ENCODE assay signal across 8 cellular contexts in the genomic region with DNA sequence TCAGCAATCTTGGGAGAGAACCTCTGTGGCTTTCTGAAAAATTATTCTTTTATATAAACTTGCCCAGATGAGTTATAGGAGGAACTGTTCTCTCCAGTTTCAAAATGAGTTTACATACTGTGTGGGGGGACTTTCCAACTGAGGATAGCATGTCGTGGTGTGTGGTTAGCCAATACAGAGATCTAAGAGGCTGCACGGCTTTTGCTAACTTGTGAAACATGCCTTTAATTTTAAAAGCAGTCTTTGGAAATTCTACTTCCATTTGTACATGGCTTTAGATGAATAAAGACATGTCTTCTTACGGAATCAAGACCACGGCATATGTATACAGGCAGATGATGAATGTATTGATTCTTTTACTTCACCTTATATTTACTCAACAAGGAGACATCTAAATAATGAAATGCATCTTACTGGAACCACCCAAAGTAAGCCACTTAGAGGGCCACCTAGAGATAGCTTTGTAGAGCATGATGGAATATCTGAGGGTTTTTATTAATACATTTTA. TPM values are rescaled to one million over a fixed set of nuclear protein-coding genes. Genes with fewer than 3 reads are reported as not detected.
A peak's percentile ranks its signal among the peaks of the same experiment; 100 is the strongest.
DNase-seq lines count a peak whose midpoint lies in the region; ATAC-seq, FAIRE-seq and TF ChIP-seq lines count a peak whose summit lies in the region.

No MANE protein-coding gene starts in this region.

- TF ChIP-seq CTCF in activated CD8-positive, alpha-beta T cell treated with anti-CD3 and anti-CD28 coated beads for 36 hours (IDR thresholded peaks at IDR 0.05) = no peak
- TF ChIP-seq CTCF in A673 (conservative IDR thresholded peaks at IDR 0.05; ENCODE audit: low read depth, low read length) = no peak
- TF ChIP-seq CTCF in kidney (IDR thresholded peaks at IDR 0.05; ENCODE audit: borderline replicate concordance, extremely low read depth, insufficient read depth) = no peak

- no peaks in the 10 kb centered on the region for H3K27me3 Mint-ChIP-seq in activated CD8-positive, alpha-beta T cell treated with anti-CD3 and anti-CD28 coated beads for 36 hours
- H3K27me3 Mint-ChIP-seq in naive thymus-derived CD8-positive, alpha-beta T cell = no peaks in the 10 kb centered on the region

- peak; percentile 88 for ATAC-seq in HG03378 (IDR thresholded peaks at IDR 0.05; ENCODE audit: unreplicated experiment)
- ATAC-seq in activated CD8-positive, alpha-beta T cell treated with anti-CD3 and anti-CD28 coated beads for 36 hours = peak; percentile 87
- peak; percentile 97 to 100 for ATAC-seq in naive thymus-derived CD8-positive, alpha-beta T cell

- POLR2A ChIA-PET in activated CD8-positive, alpha-beta T cell treated with anti-CD3 and anti-CD28 coated beads for 36 hours (lab: Charles Lee) = interaction anchor here (0.6 to 1.5 kb wide), 5 partner anchors 11 to 182 kb away, joined by 3 to 4 read pairs (median 3); no protein-coding TSS in a partner anchor
- POLR2A ChIA-PET in naive thymus-derived CD8-positive, alpha-beta T cell (lab: Charles Lee) = no interaction called here
- POLR2A ChIA-PET in A673 (lab: Charles Lee; ENCODE audit: low non-redundant PET) = no interaction called here

- no peak overlapping the region for H3K4me3 ChIP-seq in A673 (ENCODE audit: low read depth, low read length, poor library complexity, severe bottlenecking)
- no peak overlapping the region for H3K4me3 ChIP-seq in kidney (ENCODE audit: low read length in 2 of 2)

- no peaks in the 10 kb centered on the region for H3K27me3 ChIP-seq in A673 (replicated peaks; ENCODE audit: insufficient read depth, low read depth, low read length, poor library complexity)

- H3K9me3 Mint-ChIP-seq in activated CD8-positive, alpha-beta T cell treated with anti-CD3 and anti-CD28 coated beads for 36 hours = no peaks in the 10 kb centered on the region
- H3K9me3 Mint-ChIP-seq in naive thymus-derived CD8-positive, alpha-beta T cell = no peaks in the 10 kb centered on the region

- FAIRE-seq in kidney (lab: Jason Lieb, UNC) = no peak

- CTCF ChIA-PET in activated CD8-positive, alpha-beta T cell treated with anti-CD3 and anti-CD28 coated beads for 36 hours (lab: Charles Lee) = interaction anchor here (1.1 to 1.9 kb wide), 3 partner anchors 35 to 181 kb away, joined by 3 to 4 read pairs (median 3); no protein-coding TSS in a partner anchor
- CTCF ChIA-PET in A673 (lab: Charles Lee) = no interaction called here

- H3K36me3 Mint-ChIP-seq in activated CD8-positive, alpha-beta T cell treated with anti-CD3 and anti-CD28 coated beads for 36 hours (ENCODE audit: low read depth) = peaks cover 31% of the 10 kb centered on the region
- H3K36me3 Mint-ChIP-seq in naive thymus-derived CD8-positive, alpha-beta T cell = peaks cover 0 to 7% (median 2%) of the 10 kb centered on the region in 3 donors

- no peaks in the 10 kb centered on the region for H3K4me1 ChIP-seq in A673 (ENCODE audit: insufficient read depth, low read length, poor library complexity, severe bottlenecking)
- no peaks in the 10 kb centered on the region for H3K4me1 ChIP-seq in kidney (ENCODE audit: control insufficient read depth in 1 of 2, insufficient read depth in 1 of 2, low read depth in 1 of 2, low read length in 2 of 2)

- DNase-seq in stimulated activated CD4-positive, alpha-beta T cell treated with anti-CD3 and anti-CD28 coated beads, Interleukin-15, amount 100 ng/mL, for 24 hours = peak; percentile 61
- no peak for DNase-seq in stimulated activated CD4-positive, alpha-beta T cell treated with anti-CD3 and anti-CD28 coated beads, Interleukin-12 subunit alpha, Interleukin-12 subunit beta, amount 100 ng/mL, for 4 hours
- peak; percentile 85 for DNase-seq in activated CD8-positive, alpha-beta T cell treated with anti-CD3 and anti-CD28 coated beads for 36 hours
- peak; percentile 22 to 85 (median 68) for DNase-seq in naive thymus-derived CD8-positive, alpha-beta T cell
- DNase-seq in A673 (ENCODE audit: low spot score) (no peak), kidney (no peak), GM19240 (ENCODE audit: insufficient read length, low spot score) (no peak)

- H3K9ac ChIP-seq in kidney (ENCODE audit: low read length in 2 of 2) = no peak overlapping the region

- intact Hi-C loops in activated CD8-positive, alpha-beta T cell treated with anti-CD3 and anti-CD28 coated beads for 36 hours (cut with micrococcal nuclease) = loop anchor here (5.0 kb wide), 2 partner anchors 40 to 340 kb away; partner anchors contain the start of gene HIVEP1
- intact Hi-C loops in A673 (cut with micrococcal nuclease; ENCODE audit: unreplicated experiment) = no loop called here
- intact Hi-C loops in kidney (cut with DNase I) = no loop called here

- H3K27ac Mint-ChIP-seq in activated CD8-positive, alpha-beta T cell treated with anti-CD3 and anti-CD28 coated beads for 36 hours = peak overlapping the region; percentile 90
- peak overlapping the region; percentile 80 to 96 (median 88) for H3K27ac Mint-ChIP-seq in naive thymus-derived CD8-positive, alpha-beta T cell

- no TSS peak for BruUV-seq in A673 (replicated peaks; lab: Mats Ljungman, UMichigan)

- H3K4me3 Mint-ChIP-seq in activated CD8-positive, alpha-beta T cell treated with anti-CD3 and anti-CD28 coated beads for 36 hours = peak overlapping the region; percentile 66
- H3K4me3 Mint-ChIP-seq in naive thymus-derived CD8-positive, alpha-beta T cell = peak overlapping the region; percentile 29 to 79 (median 69)

- H3K36me3 ChIP-seq in A673 (ENCODE audit: insufficient read depth, low read length, poor library complexity, severe bottlenecking) (no peaks in the 10 kb centered on the region), kidney (ENCODE audit: control insufficient read depth in 1 of 2, insufficient read depth in 2 of 2, low read length in 2 of 2) (no peaks in the 10 kb centered on the region)

- H3K4me1 Mint-ChIP-seq in activated CD8-positive, alpha-beta T cell treated with anti-CD3 and anti-CD28 coated beads for 36 hours (ENCODE audit: low read depth) = peaks cover 74% of the 10 kb centered on the region
- peaks cover 29 to 75% (median 64%) of the 10 kb centered on the region in 4 donors for H3K4me1 Mint-ChIP-seq in naive thymus-derived CD8-positive, alpha-beta T cell

- H3K9me3 ChIP-seq in A673 (ENCODE audit: low read depth, low read length, poor library complexity, severe bottlenecking) = no peaks in the 10 kb centered on the region
- H3K9me3 ChIP-seq in kidney (ENCODE audit: control insufficient read depth in 1 of 2, low read length in 2 of 2) = no peaks in the 10 kb centered on the region

- no peak overlapping the region for H3K27ac ChIP-seq in A673 (ENCODE audit: low read depth, low read length, poor library complexity, severe bottlenecking)
- no peak overlapping the region for H3K27ac ChIP-seq in kidney (ENCODE audit: low read depth in 2 of 2, low read length in 2 of 2)

RNA-seq across cellular contexts. Expression of gene HIVEP1, which starts 39.8 kb away (rescaled TPM):
- total RNA-seq in activated CD8-positive, alpha-beta T cell treated with anti-CD3 and anti-CD28 coated beads for 36 hours = 10 to 100 TPM; 38.5 to 41.3 TPM
- 10 to 100 TPM; 30.6 to 32.6 TPM for total RNA-seq in naive thymus-derived CD8-positive, alpha-beta T cell
- 10 to 100 TPM in 1 of 3 donors, 1 to 10 TPM in 2; 6.5 to 12.6 (median 7.4) TPM for polyA plus RNA-seq in naive thymus-derived CD8-positive, alpha-beta T cell
- total RNA-seq in A673 (2021) = 18.5 and 21.5 TPM in 2 replicates
- 30.4 TPM for total RNA-seq in kidney
- 3.6 TPM for polyA plus RNA-seq in kidney (ENCODE audit: insufficient read depth, low read depth, low replicate concordance)

Comparison
In these comparisons a context has a peak if more than half of its experiments do, and no peak if none do; other contexts are left out.
1. DNase-seq: peak in stimulated activated CD4-positive, alpha-beta T cell treated with anti-CD3 and anti-CD28 coated beads, Interleukin-15, amount 100 ng/mL, for 24 hours (single experiment), activated CD8-positive, alpha-beta T cell treated with anti-CD3 and anti-CD28 coated beads for 36 hours (single experiment) and naive thymus-derived CD8-positive, alpha-beta T cell (10 of 10); none in stimulated activated CD4-positive, alpha-beta T cell treated with anti-CD3 and anti-CD28 coated beads, Interleukin-12 subunit alpha, Interleukin-12 subunit beta, amount 100 ng/mL, for 4 hours (single experiment), A673 (single experiment), kidney (single experiment) and GM19240 (single experiment).
2. Peak in every context shown above with its lines, with median percentiles within 50 percentile points of each other: ATAC-seq.